1 cellular context compared by ENCODE assay signal in the genomic region with DNA sequence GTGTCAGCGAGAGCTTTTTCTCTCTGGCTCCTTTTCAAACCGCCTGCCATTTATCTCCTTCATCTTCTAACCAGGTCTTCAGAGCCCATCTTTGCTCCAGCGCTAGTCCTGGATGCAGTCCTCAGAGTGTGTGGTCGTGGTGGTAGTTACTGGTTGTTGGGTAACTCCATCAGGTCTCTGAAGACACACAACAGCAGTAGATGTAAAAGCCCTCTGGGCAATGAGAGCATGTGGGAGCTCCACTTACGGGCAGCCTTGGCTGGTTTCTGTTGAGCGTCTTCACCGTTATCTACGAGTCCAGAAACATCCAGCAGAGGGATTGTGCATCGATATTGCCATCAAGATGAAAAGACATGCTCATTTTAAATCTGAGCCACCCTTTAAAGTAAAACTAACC.
TF ChIP-seq lines count a peak whose summit lies in the region.

No MANE protein-coding gene starts in this region.

TF ChIP-seq in WTC11, 78 proteins besides CTCF, POLR2A, EP300 and RAD21 (continued from another document):
- TF ChIP-seq, protein P1, sequence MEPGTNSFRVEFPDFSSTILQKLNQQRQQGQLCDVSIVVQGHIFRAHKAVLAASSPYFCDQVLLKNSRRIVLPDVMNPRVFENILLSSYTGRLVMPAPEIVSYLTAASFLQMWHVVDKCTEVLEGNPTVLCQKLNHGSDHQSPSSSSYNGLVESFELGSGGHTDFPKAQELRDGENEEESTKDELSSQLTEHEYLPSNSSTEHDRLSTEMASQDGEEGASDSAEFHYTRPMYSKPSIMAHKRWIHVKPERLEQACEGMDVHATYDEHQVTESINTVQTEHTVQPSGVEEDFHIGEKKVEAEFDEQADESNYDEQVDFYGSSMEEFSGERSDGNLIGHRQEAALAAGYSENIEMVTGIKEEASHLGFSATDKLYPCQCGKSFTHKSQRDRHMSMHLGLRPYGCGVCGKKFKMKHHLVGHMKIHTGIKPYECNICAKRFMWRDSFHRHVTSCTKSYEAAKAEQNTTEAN (CRISPR knock-in tag; IDR thresholded peaks at IDR 0.05): no peak
- TF ChIP-seq, protein P2, sequence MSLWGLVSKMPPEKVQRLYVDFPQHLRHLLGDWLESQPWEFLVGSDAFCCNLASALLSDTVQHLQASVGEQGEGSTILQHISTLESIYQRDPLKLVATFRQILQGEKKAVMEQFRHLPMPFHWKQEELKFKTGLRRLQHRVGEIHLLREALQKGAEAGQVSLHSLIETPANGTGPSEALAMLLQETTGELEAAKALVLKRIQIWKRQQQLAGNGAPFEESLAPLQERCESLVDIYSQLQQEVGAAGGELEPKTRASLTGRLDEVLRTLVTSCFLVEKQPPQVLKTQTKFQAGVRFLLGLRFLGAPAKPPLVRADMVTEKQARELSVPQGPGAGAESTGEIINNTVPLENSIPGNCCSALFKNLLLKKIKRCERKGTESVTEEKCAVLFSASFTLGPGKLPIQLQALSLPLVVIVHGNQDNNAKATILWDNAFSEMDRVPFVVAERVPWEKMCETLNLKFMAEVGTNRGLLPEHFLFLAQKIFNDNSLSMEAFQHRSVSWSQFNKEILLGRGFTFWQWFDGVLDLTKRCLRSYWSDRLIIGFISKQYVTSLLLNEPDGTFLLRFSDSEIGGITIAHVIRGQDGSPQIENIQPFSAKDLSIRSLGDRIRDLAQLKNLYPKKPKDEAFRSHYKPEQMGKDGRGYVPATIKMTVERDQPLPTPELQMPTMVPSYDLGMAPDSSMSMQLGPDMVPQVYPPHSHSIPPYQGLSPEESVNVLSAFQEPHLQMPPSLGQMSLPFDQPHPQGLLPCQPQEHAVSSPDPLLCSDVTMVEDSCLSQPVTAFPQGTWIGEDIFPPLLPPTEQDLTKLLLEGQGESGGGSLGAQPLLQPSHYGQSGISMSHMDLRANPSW (CRISPR knock-in tag; conservative IDR thresholded peaks at IDR 0.05; ENCODE audit: low read depth): no peak
- TF ChIP-seq, protein P3, sequence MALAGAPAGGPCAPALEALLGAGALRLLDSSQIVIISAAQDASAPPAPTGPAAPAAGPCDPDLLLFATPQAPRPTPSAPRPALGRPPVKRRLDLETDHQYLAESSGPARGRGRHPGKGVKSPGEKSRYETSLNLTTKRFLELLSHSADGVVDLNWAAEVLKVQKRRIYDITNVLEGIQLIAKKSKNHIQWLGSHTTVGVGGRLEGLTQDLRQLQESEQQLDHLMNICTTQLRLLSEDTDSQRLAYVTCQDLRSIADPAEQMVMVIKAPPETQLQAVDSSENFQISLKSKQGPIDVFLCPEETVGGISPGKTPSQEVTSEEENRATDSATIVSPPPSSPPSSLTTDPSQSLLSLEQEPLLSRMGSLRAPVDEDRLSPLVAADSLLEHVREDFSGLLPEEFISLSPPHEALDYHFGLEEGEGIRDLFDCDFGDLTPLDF (CRISPR knock-in tag; IDR thresholded peaks at IDR 0.05): no peak
- TF ChIP-seq ZNF232 (CRISPR knock-in tag; IDR thresholded peaks at IDR 0.05) (no peak), MYBL2 (CRISPR knock-in tag; IDR thresholded peaks at IDR 0.05) (no peak)
- TF ChIP-seq, protein P4, sequence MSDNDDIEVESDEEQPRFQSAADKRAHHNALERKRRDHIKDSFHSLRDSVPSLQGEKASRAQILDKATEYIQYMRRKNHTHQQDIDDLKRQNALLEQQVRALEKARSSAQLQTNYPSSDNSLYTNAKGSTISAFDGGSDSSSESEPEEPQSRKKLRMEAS (CRISPR knock-in tag; IDR thresholded peaks at IDR 0.05): no peak
